ENCODE assay signal across 29 cellular contexts in genomic region chr10:97865488-97865887, GRCh38. TPM values are rescaled to one million over a fixed set of nuclear protein-coding genes. Genes with fewer than 3 reads are reported as not detected.
"Had no signal": no experiment of that assay in that cellular context is flagged by ENCODE, and none has a peak within 500 bp of the region (broad histone marks: within the 10 kb centered on the region; RNA-seq: fewer than 3 reads in every experiment).

No MANE protein-coding gene starts in this region.

- H3K27me3 Mint-ChIP-seq: activated CD4-positive, alpha-beta memory T cell treated with anti-CD3 and anti-CD28 coated beads for 36 hours; activated naive CD8-positive, alpha-beta T cell treated with anti-CD3 and anti-CD28 coated beads, Interleukin-2, amount 50 U/mL, for 24 hours; central memory CD8-positive, alpha-beta T cell; T-helper 17 cell had no signal

- ATAC-seq: activated naive CD4-positive, alpha-beta T cell treated with anti-CD3 and anti-CD28 coated beads, Interleukin-2, amount 50 U/mL, for 72 hours; activated naive CD8-positive, alpha-beta T cell treated with anti-CD3 and anti-CD28 coated beads, Interleukin-2, amount 50 U/mL, for 24 hours; activated T-cell treated with anti-CD3 and anti-CD28 coated beads, Interleukin-2, amount 50 U/mL, for 4 hours; T-helper 17 cell; WTC11 had no signal

- H3K4me3 Mint-ChIP-seq: activated CD4-positive, alpha-beta memory T cell treated with anti-CD3 and anti-CD28 coated beads for 36 hours; activated CD4-positive, alpha-beta T cell treated with anti-CD3 and anti-CD28 coated beads, Interleukin-2, amount 10 ng/mL, durations not matched to agents 7 days and 5 days; activated naive CD8-positive, alpha-beta T cell treated with anti-CD3 and anti-CD28 coated beads, Interleukin-2, amount 50 U/mL, for 24 hours; activated T-cell treated with anti-CD3 and anti-CD28 coated beads, Interleukin-2, amount 50 U/mL, for 4 hours; brain; central memory CD8-positive, alpha-beta T cell; T-helper 17 cell; WTC11 had no signal

- H3K27ac ChIP-seq: SJCRH30 had no signal

- H3K27ac Mint-ChIP-seq: activated CD4-positive, alpha-beta memory T cell treated with anti-CD3 and anti-CD28 coated beads for 36 hours; activated CD4-positive, alpha-beta T cell treated with anti-CD3 and anti-CD28 coated beads, Interleukin-2, amount 10 ng/mL, durations not matched to agents 7 days and 5 days; activated naive CD4-positive, alpha-beta T cell treated with anti-CD3 and anti-CD28 coated beads, Interleukin-2, amount 50 U/mL, for 72 hours; activated naive CD8-positive, alpha-beta T cell treated with anti-CD3 and anti-CD28 coated beads, Interleukin-2, amount 50 U/mL, for 24 hours; WTC11 had no signal

- H3K9me3 ChIP-seq: SJCRH30 had no signal

- H3K9me3 Mint-ChIP-seq: activated CD4-positive, alpha-beta memory T cell treated with anti-CD3 and anti-CD28 coated beads for 36 hours; activated CD4-positive, alpha-beta T cell treated with anti-CD3 and anti-CD28 coated beads, Interleukin-2, amount 10 ng/mL, durations not matched to agents 7 days and 5 days; activated naive CD4-positive, alpha-beta T cell treated with anti-CD3 and anti-CD28 coated beads, Interleukin-2, amount 50 U/mL, for 72 hours; activated naive CD8-positive, alpha-beta T cell treated with anti-CD3 and anti-CD28 coated beads, Interleukin-2, amount 50 U/mL, for 24 hours; activated T-cell treated with anti-CD3 and anti-CD28 coated beads, Interleukin-2, amount 50 U/mL, for 4 hours; brain; central memory CD8-positive, alpha-beta T cell; WTC11 had no signal

- DNase-seq: activated CD4-positive, alpha-beta memory T cell treated with anti-CD3 and anti-CD28 coated beads for 36 hours; activated CD4-positive, alpha-beta T cell treated with anti-CD3 and anti-CD28 coated beads, Interleukin-2, amount 10 ng/mL, durations not matched to agents 7 days and 5 days; activated CD4-positive, CD25-positive, alpha-beta regulatory T cell treated with anti-CD3 and anti-CD28 coated beads, Interleukin-2, amount 50 U/mL, for 72 hours; activated CD8-positive, alpha-beta memory T cell treated with anti-CD3 and anti-CD28 coated beads for 24 hours; activated effector memory CD4-positive, alpha-beta T cell treated with anti-CD3 and anti-CD28 coated beads, Interleukin-2, amount 50 U/mL, for 16 hours; activated naive CD4-positive, alpha-beta T cell treated with Interleukin-2 at 50 U/mL for 16 hours; activated naive CD8-positive, alpha-beta T cell treated with anti-CD3 and anti-CD28 coated beads, Interleukin-2, amount 50 U/mL, for 24 hours; activated T-cell treated with anti-CD3 and anti-CD28 coated beads, Interleukin-2, amount 50 U/mL, for 4 hours; amniotic stem cell; KG1; NCI-H1092 treated with DMSO at 0.1 percent for 48 hours; NCI-H1417 treated with DMSO at 0.1 percent for 48 hours; NCI-H1694; NCI-H2029; NCI-H2107; NCI-H2171 treated with DMSO at 0.1 percent for 48 hours; NCI-H226; NCI-H526 treated with DMSO at 0.1 percent for 48 hours; NCI-H82; Right ventricle myocardium superior; RPMI8226; SJCRH30; T-helper 17 cell; T-helper 9 cell had no signal

- H3K36me3 Mint-ChIP-seq: activated CD4-positive, alpha-beta memory T cell treated with anti-CD3 and anti-CD28 coated beads for 36 hours; activated naive CD4-positive, alpha-beta T cell treated with anti-CD3 and anti-CD28 coated beads, Interleukin-2, amount 50 U/mL, for 72 hours; WTC11 had no signal

RNA-seq across cellular contexts. Expression of gene GOLGA7B, which starts 15.8 kb away (rescaled TPM):
- total RNA-seq: MCF 10A had no signal
